In the genomic region with DNA sequence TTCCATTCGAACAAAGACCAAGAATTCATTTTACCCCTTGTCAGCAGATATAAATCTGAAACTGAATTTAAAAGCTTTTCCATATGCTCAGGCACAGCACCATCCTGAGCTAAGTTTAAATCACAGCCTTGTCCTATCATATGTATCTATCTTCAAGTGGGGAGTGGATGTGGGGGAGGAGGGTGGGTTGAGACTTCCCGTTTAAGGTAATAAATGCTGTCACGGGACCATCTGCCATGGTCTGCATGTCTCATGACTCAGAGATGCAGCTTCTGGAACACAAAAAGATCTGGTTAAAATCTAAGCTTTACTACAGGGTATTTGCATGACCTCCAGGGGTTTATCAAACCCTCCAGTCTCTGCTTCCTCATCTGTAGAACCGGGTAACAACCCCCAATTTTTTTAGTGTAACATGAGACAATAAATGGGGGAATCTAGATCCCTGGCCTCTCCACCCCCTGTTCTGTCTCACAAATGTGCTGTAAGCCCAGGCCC, we compare ENCODE assay signal across 15 cellular contexts.
"Had no signal": no experiment of that assay in that cellular context is flagged by ENCODE, and none has a peak within 500 bp of the region (broad histone marks: within the 10 kb centered on the region; RNA-seq: fewer than 3 reads in every experiment).

No MANE protein-coding gene starts in this region.

- H3K9me3 Mint-ChIP-seq: activated CD4-positive, alpha-beta T cell treated with anti-CD3 and anti-CD28 coated beads, Interleukin-2, amount 10 ng/mL, durations not matched to agents 7 days and 5 days; activated naive CD8-positive, alpha-beta T cell treated with anti-CD3 and anti-CD28 coated beads for 36 hours had no signal

- H3K27ac Mint-ChIP-seq: activated CD4-positive, alpha-beta T cell treated with anti-CD3 and anti-CD28 coated beads, Interleukin-2, amount 10 ng/mL, durations not matched to agents 7 days and 5 days; activated naive CD8-positive, alpha-beta T cell treated with anti-CD3 and anti-CD28 coated beads for 36 hours had no signal

- H3K27me3 Mint-ChIP-seq: activated CD4-positive, alpha-beta T cell treated with anti-CD3 and anti-CD28 coated beads, Interleukin-2, amount 10 ng/mL, durations not matched to agents 7 days and 5 days; activated naive CD8-positive, alpha-beta T cell treated with anti-CD3 and anti-CD28 coated beads for 36 hours; naive thymus-derived CD4-positive, alpha-beta T cell had no signal

- H3K27ac ChIP-seq: body of pancreas, gastroesophageal sphincter, left lung, neutrophil, transverse colon had no signal

- H3K36me3 ChIP-seq: gastroesophageal sphincter, left lung, neutrophil, transverse colon had no signal

- DNase-seq: activated CD4-positive, alpha-beta T cell treated with anti-CD3 and anti-CD28 coated beads, Interleukin-2, amount 10 ng/mL, durations not matched to agents 7 days and 5 days; activated CD4-positive, CD25-positive, alpha-beta regulatory T cell; activated naive CD8-positive, alpha-beta T cell treated with anti-CD3 and anti-CD28 coated beads for 36 hours; body of pancreas; caudate nucleus; erythroblast; left lung; mammary epithelial cell; naive thymus-derived CD4-positive, alpha-beta T cell; right cardiac atrium; stimulated activated naive CD8-positive, alpha-beta T cell treated with anti-CD3 and anti-CD28 coated beads, Interleukin-15, Interleukin-2, amounts not matched to agents 100 U/mL and 50 U/mL, for 24 hours; transverse colon had no signal

- H3K27me3 ChIP-seq: body of pancreas, gastroesophageal sphincter, left lung, neutrophil, transverse colon had no signal

- H3K4me3 Mint-ChIP-seq: activated CD4-positive, alpha-beta T cell treated with anti-CD3 and anti-CD28 coated beads, Interleukin-2, amount 10 ng/mL, durations not matched to agents 7 days and 5 days; activated naive CD8-positive, alpha-beta T cell treated with anti-CD3 and anti-CD28 coated beads for 36 hours; naive thymus-derived CD4-positive, alpha-beta T cell had no signal

- ATAC-seq: body of pancreas; gastroesophageal sphincter; left lung; naive thymus-derived CD4-positive, alpha-beta T cell; right cardiac atrium; stimulated activated naive CD8-positive, alpha-beta T cell treated with anti-CD3 and anti-CD28 coated beads, Interleukin-15, Interleukin-2, amounts not matched to agents 100 U/mL and 50 U/mL, for 24 hours had no signal

- H3K4me1 Mint-ChIP-seq: activated CD4-positive, alpha-beta T cell treated with anti-CD3 and anti-CD28 coated beads, Interleukin-2, amount 10 ng/mL, durations not matched to agents 7 days and 5 days; activated naive CD8-positive, alpha-beta T cell treated with anti-CD3 and anti-CD28 coated beads for 36 hours; naive thymus-derived CD4-positive, alpha-beta T cell had no signal

- H3K4me3 ChIP-seq: body of pancreas, gastroesophageal sphincter, left lung, smooth muscle cell, transverse colon had no signal

- H3K9me3 ChIP-seq: body of pancreas, gastroesophageal sphincter, left lung, neutrophil, transverse colon had no signal

- H3K36me3 Mint-ChIP-seq: activated naive CD8-positive, alpha-beta T cell treated with anti-CD3 and anti-CD28 coated beads for 36 hours; naive thymus-derived CD4-positive, alpha-beta T cell had no signal
